In genomic region chr6:112054001-112054400, GRCh38 we compare ENCODE assay signal across 21 cellular contexts. TPM values are rescaled to one million over a fixed set of nuclear protein-coding genes. Genes with fewer than 3 reads are reported as not detected.
"Had no signal": no experiment of that assay in that cellular context is flagged by ENCODE, and none has a peak within 500 bp of the region (broad histone marks: within the 10 kb centered on the region; RNA-seq: fewer than 3 reads in every experiment).

Gene CCN6 (plus strand): TSS chr6:112054104. CDS start chr6:112054358, 254 bp downstream.

- H3K4me3 ChIP-seq: colonic mucosa, lower lobe of right lung, tibial nerve, vagina had no signal

- H3K9me3 ChIP-seq: colonic mucosa, lower lobe of right lung, neutrophil, vagina had no signal

- H3K27ac Mint-ChIP-seq: activated CD4-positive, alpha-beta memory T cell treated with anti-CD3 and anti-CD28 coated beads, Interleukin-2, amount 10 ng/mL, durations not matched to agents 7 days and 5 days; activated CD4-positive, alpha-beta T cell treated with anti-CD3 and anti-CD28 coated beads for 36 hours; activated naive CD4-positive, alpha-beta T cell treated with anti-CD3 and anti-CD28 coated beads, Interleukin-2, amount 50 U/mL, for 24 hours; immature natural killer cell had no signal

- ATAC-seq: activated CD4-positive, alpha-beta T cell treated with anti-CD3 and anti-CD28 coated beads for 36 hours; activated T-cell treated with anti-CD3 and anti-CD28 coated beads, Interleukin-2, amount 50 U/mL, for 4 hours; foreskin keratinocyte; left colon; lower lobe of right lung; T-helper 17 cell had no signal

- H3K9me3 Mint-ChIP-seq: activated CD4-positive, alpha-beta memory T cell treated with anti-CD3 and anti-CD28 coated beads, Interleukin-2, amount 10 ng/mL, durations not matched to agents 7 days and 5 days; activated naive CD4-positive, alpha-beta T cell treated with anti-CD3 and anti-CD28 coated beads, Interleukin-2, amount 50 U/mL, for 24 hours; activated T-cell treated with anti-CD3 and anti-CD28 coated beads, Interleukin-2, amount 50 U/mL, for 4 hours; immature natural killer cell had no signal

- H3K4me1 ChIP-seq: colonic mucosa, foreskin keratinocyte, lower lobe of right lung, tibial nerve, vagina had no signal

- H3K27me3 ChIP-seq: colonic mucosa, neutrophil, tibial nerve, vagina had no signal

- FAIRE-seq: endometrium had no signal

- DNase-seq: activated CD4-positive, alpha-beta memory T cell treated with anti-CD3 and anti-CD28 coated beads, Interleukin-2, amount 10 ng/mL, durations not matched to agents 7 days and 5 days; activated CD4-positive, alpha-beta T cell treated with anti-CD3 and anti-CD28 coated beads for 36 hours; activated effector memory CD4-positive, alpha-beta T cell treated with anti-CD3 and anti-CD28 coated beads, Interleukin-2, amount 50 U/mL, for 16 hours; activated T-cell treated with anti-CD3 and anti-CD28 coated beads, Interleukin-2, amount 50 U/mL, for 4 hours; colonic mucosa; foreskin keratinocyte; immature natural killer cell; left colon; lower lobe of right lung; naive B cell; retina; stimulated activated CD4-positive, alpha-beta T cell treated with anti-CD3 and anti-CD28 coated beads, Interleukin-4, amount 100 ng/mL, for 24 hours; stimulated activated naive CD4-positive, alpha-beta T cell; substantia nigra; T-helper 17 cell; WERI-Rb-1 had no signal

- H3K36me3 ChIP-seq: colonic mucosa, lower lobe of right lung, neutrophil, tibial nerve, vagina, WERI-Rb-1 had no signal

- H3K27ac ChIP-seq: colonic mucosa, foreskin keratinocyte, lower lobe of right lung, neutrophil, tibial nerve, vagina, WERI-Rb-1 had no signal

- H3K36me3 Mint-ChIP-seq: immature natural killer cell, naive B cell had no signal

RNA-seq across cellular contexts. Expression of gene CCN6, which starts in this region (rescaled TPM):
- total RNA-seq: activated CD4-positive, alpha-beta memory T cell treated with anti-CD3 and anti-CD28 coated beads, Interleukin-2, amount 10 ng/mL, durations not matched to agents 7 days and 5 days; colonic mucosa; left colon; lower lobe of right lung; T-helper 17 cell; vagina had no signal
- polyA plus RNA-seq: immature natural killer cell had no signal
